9 cellular contexts compared by ENCODE assay signal in the genomic region with DNA sequence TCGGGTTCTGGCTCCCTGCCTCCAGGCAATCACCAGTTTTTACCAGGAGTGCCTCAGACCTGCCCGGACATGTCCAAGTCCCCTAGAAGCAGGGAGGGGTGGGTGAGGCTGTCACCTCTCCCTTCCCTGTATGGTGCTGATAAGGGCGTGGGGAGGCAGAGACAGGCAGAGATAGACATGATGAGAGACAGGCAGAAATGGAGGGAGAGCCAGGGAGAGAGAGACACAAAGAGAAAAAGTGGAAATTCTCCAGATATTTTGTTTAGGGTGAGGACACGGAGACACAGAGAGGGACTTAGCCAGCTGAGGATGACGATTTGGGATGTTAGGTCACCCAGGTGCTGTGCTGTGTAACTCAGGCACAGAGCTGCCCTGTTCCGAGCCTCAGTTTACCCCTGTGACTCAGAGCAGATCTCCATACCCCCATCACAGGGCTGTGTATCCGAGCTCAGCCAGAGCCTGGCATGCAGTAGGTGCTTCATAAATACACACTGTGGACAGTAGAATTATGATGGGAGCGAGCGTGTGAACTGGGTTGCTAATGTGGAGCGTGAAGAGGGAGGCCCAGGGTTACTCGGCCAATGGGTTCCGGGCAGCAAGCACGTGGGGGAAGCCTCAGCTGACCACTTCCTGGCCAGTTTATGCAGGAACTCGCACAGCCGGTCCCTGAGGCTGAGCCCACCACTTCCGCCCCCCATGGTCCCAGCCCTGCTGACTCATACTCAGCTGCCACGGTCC. TPM values are rescaled to one million over a fixed set of nuclear protein-coding genes. Genes with fewer than 3 reads are reported as not detected.
DNase-seq lines count a peak whose midpoint lies in the region; ATAC-seq, FAIRE-seq and TF ChIP-seq lines count a peak whose summit lies in the region.
"Had no signal": no experiment of that assay in that cellular context is flagged by ENCODE, and none has a peak within 500 bp of the region (broad histone marks: within the 10 kb centered on the region; RNA-seq: fewer than 3 reads in every experiment).

No MANE protein-coding gene starts in this region.

- intact Hi-C loops in CD4-positive, alpha-beta T cell (cut with DNase I, micrococcal nuclease) = no loop called here
- intact Hi-C loops in OCI-LY7 (cut with micrococcal nuclease; ENCODE audit: unreplicated experiment) = no loop called here

- no peak for FAIRE-seq in urothelium cell line (lab: Jason Lieb, UNC)

- H3K27me3 ChIP-seq in CD4-positive, alpha-beta T cell (ENCODE audit: control insufficient read depth, insufficient read depth, low read length) = no peaks in the 10 kb centered on the region
- H3K27me3 ChIP-seq in cardiac muscle cell (no peaks in the 10 kb centered on the region), parathyroid adenoma (ENCODE audit: control insufficient read depth, insufficient read depth, low read length) (no peaks in the 10 kb centered on the region)

- no TSS peak for BruUV-seq in OCI-LY7 (replicated peaks; lab: Mats Ljungman, UMichigan)

- H3K36me3 Mint-ChIP-seq in CD4-positive, alpha-beta T cell (ENCODE audit: low read depth) = no peaks in the 10 kb centered on the region
- no peaks in the 10 kb centered on the region for H3K36me3 Mint-ChIP-seq in activated naive CD4-positive, alpha-beta T cell treated with anti-CD3 and anti-CD28 coated beads, Interleukin-2, amount 50 U/mL, for 72 hours

- peak in 4 of 10 experiments; percentile 7 to 37 (median 24) for DNase-seq in CD4-positive, alpha-beta T cell
- peak; percentile 95 for DNase-seq in GM19240 (ENCODE audit: insufficient read length, low spot score)
- peak; percentile 79 for DNase-seq in OCI-LY7 (ENCODE audit: low spot score)
- peak in 1 of 2 donors; percentile 92 for DNase-seq in activated naive CD4-positive, alpha-beta T cell treated with anti-CD3 and anti-CD28 coated beads, Interleukin-2, amount 50 U/mL, for 72 hours (ENCODE audit: low spot score in 2 of 2)
- peak; percentile 85 to 99 for DNase-seq in cardiac muscle cell (ENCODE audit: low read depth in 1 of 2, low spot score in 1 of 2)
- DNase-seq in urothelium cell line (ENCODE audit: low spot score) = peak; percentile 89

- no peaks in the 10 kb centered on the region for H4K20me1 ChIP-seq in OCI-LY7 (ENCODE audit: insufficient read depth, low read length)

- H3K36me3 ChIP-seq in OCI-LY7 (ENCODE audit: insufficient read depth, low read length) (no peaks in the 10 kb centered on the region), cardiac muscle cell (no peaks in the 10 kb centered on the region), parathyroid adenoma (ENCODE audit: control insufficient read depth, insufficient read depth, low read length) (no peaks in the 10 kb centered on the region)

- H2AFZ ChIP-seq in OCI-LY7 (ENCODE audit: low read length) = peak overlapping the region; percentile 92
- H2AFZ ChIP-seq in parathyroid adenoma = peak overlapping the region; percentile 71

- POLR2A ChIA-PET in CD4-positive, alpha-beta T cell (lab: Charles Lee) = no interaction called here
- POLR2A ChIA-PET in OCI-LY7 (lab: Charles Lee) = no interaction called here

- ATAC-seq in CD4-positive, alpha-beta T cell (ENCODE audit: poor library complexity) = peak; percentile 37
- ATAC-seq in HG03442 (IDR thresholded peaks at IDR 0.05; ENCODE audit: unreplicated experiment) = peak; percentile 80
- peak; percentile 63 to 98 for ATAC-seq in activated naive CD4-positive, alpha-beta T cell treated with anti-CD3 and anti-CD28 coated beads, Interleukin-2, amount 50 U/mL, for 72 hours

- peaks cover 15% of the 10 kb centered on the region for H3K4me1 ChIP-seq in OCI-LY7 (ENCODE audit: insufficient read depth, low read length, poor library complexity, severe bottlenecking)
- H3K4me1 ChIP-seq in cardiac muscle cell (ENCODE audit: low read depth) = peaks cover 12% of the 10 kb centered on the region
- H3K4me1 ChIP-seq in parathyroid adenoma = peaks cover 14% of the 10 kb centered on the region

- no peaks in the 10 kb centered on the region for H3K9me3 ChIP-seq in CD4-positive, alpha-beta T cell (ENCODE audit: control insufficient read depth, low read length)
- H3K9me3 ChIP-seq in OCI-LY7 (ENCODE audit: low read length) (no peaks in the 10 kb centered on the region), cardiac muscle cell (ENCODE audit: low read depth) (no peaks in the 10 kb centered on the region), parathyroid adenoma (ENCODE audit: control insufficient read depth, low read length) (no peaks in the 10 kb centered on the region)

- H3K9ac ChIP-seq in parathyroid adenoma = no peak overlapping the region

- H3K9me2 ChIP-seq in OCI-LY7 (ENCODE audit: insufficient read depth, low read length) = no peaks in the 10 kb centered on the region

- peak overlapping the region; percentile 11 for H3K4me3 ChIP-seq in OCI-LY7 (ENCODE audit: low read depth, low read length, poor library complexity, severe bottlenecking)
- H3K4me3 ChIP-seq in cardiac muscle cell = no peak overlapping the region
- peak overlapping the region; percentile 49 for H3K4me3 ChIP-seq in parathyroid adenoma (ENCODE audit: low read depth, low read length)

- H3K79me2 ChIP-seq in OCI-LY7 (ENCODE audit: insufficient read depth, low read depth, low read length) (no peaks in the 10 kb centered on the region), parathyroid adenoma (no peaks in the 10 kb centered on the region)

- H3K27ac ChIP-seq in CD4-positive, alpha-beta T cell (ENCODE audit: low read depth, low read length) = no peak overlapping the region
- no peak overlapping the region for H3K27ac ChIP-seq in OCI-LY7 (ENCODE audit: low read depth, low read length, poor library complexity, severe bottlenecking)
- peak overlapping the region; percentile 83 for H3K27ac ChIP-seq in cardiac muscle cell
- peak overlapping the region; percentile 86 for H3K27ac ChIP-seq in parathyroid adenoma

- no peak overlapping the region for H3K27ac Mint-ChIP-seq in CD4-positive, alpha-beta T cell
- H3K27ac Mint-ChIP-seq in activated naive CD4-positive, alpha-beta T cell treated with anti-CD3 and anti-CD28 coated beads, Interleukin-2, amount 50 U/mL, for 72 hours = peak overlapping the region; percentile 41 to 91

- TF ChIP-seq CTCF in CD4-positive, alpha-beta T cell (IDR thresholded peaks at IDR 0.05) = no peak
- TF ChIP-seq CTCF in OCI-LY7 (conservative IDR thresholded peaks at IDR 0.05; ENCODE audit: low read length) = no peak
- no peak for TF ChIP-seq CTCF in cardiac muscle cell (IDR thresholded peaks at IDR 0.05; ENCODE audit: low read depth, low read length)
- TF ChIP-seq CTCF in parathyroid adenoma (IDR thresholded peaks at IDR 0.05) = no peak

- CTCF ChIA-PET in CD4-positive, alpha-beta T cell (lab: Charles Lee) = no interaction called here
- CTCF ChIA-PET in OCI-LY7 (lab: Charles Lee; ENCODE audit: unreplicated experiment) = no interaction called here

- H3K4me3 Mint-ChIP-seq in CD4-positive, alpha-beta T cell = no peak overlapping the region

- H3K4me1 Mint-ChIP-seq in CD4-positive, alpha-beta T cell (ENCODE audit: low read depth) = peaks cover 6% of the 10 kb centered on the region

- H3K4me2 ChIP-seq in OCI-LY7 (ENCODE audit: low read length) (peak overlapping the region; percentile 56), parathyroid adenoma (ENCODE audit: low read length) (peak overlapping the region; percentile 34)

- H3K27me3 Mint-ChIP-seq in CD4-positive, alpha-beta T cell = peaks cover 8% of the 10 kb centered on the region

- no peaks in the 10 kb centered on the region for H3K9me3 Mint-ChIP-seq in CD4-positive, alpha-beta T cell
- no peaks in the 10 kb centered on the region for H3K9me3 Mint-ChIP-seq in activated naive CD4-positive, alpha-beta T cell treated with anti-CD3 and anti-CD28 coated beads, Interleukin-2, amount 50 U/mL, for 72 hours

RNA-seq across cellular contexts. Expression of a gene that starts 11.9 kb away (rescaled TPM):
- total RNA-seq in CD4-positive, alpha-beta T cell = not detected
- total RNA-seq in OCI-LY7 (2014; rRNA removed; shearing (Covaris generic)) = 0.80 TPM in 1 of 2 replicates, not detected in the other
- not detected in 2 replicates for total RNA-seq in OCI-LY7 (2022)
- 1 to 10 TPM in 1 of 2 donors, under 1 TPM in 1; 0.29 to 1.4 TPM for total RNA-seq in activated naive CD4-positive, alpha-beta T cell treated with anti-CD3 and anti-CD28 coated beads, Interleukin-2, amount 50 U/mL, for 72 hours
- total RNA-seq in cardiac muscle cell = 2.9 and 10.0 TPM in 2 replicates
- polyA plus RNA-seq in cardiac muscle cell = 2.4 and 8.2 TPM in 2 replicates
- total RNA-seq: activated CD8-positive, alpha-beta memory T cell treated with anti-CD3 and anti-CD28 coated beads for 36 hours had no signal

RNA-seq across cellular contexts. Expression of a gene that starts 23.4 kb away (rescaled TPM):
- total RNA-seq in CD4-positive, alpha-beta T cell = under 1 TPM; 0.82 to 0.92 TPM
- 0.49 and 0.98 TPM in 2 replicates for total RNA-seq in OCI-LY7 (2014; rRNA removed; shearing (Covaris generic))
- total RNA-seq in OCI-LY7 (2022) (3.2 and 4.1 TPM in 2 replicates), cardiac muscle cell (0.04 TPM in 1 of 2 replicates, not detected in the other)
- not detected for total RNA-seq in activated naive CD4-positive, alpha-beta T cell treated with anti-CD3 and anti-CD28 coated beads, Interleukin-2, amount 50 U/mL, for 72 hours
- not detected in 2 replicates for polyA plus RNA-seq in cardiac muscle cell
- total RNA-seq: activated CD8-positive, alpha-beta memory T cell treated with anti-CD3 and anti-CD28 coated beads for 36 hours had no signal

RNA-seq across cellular contexts. Expression of a gene that starts 33.7 kb away (rescaled TPM):
- total RNA-seq in CD4-positive, alpha-beta T cell = 10 to 100 TPM; 24.4 to 25.9 TPM
- 15.2 and 18.9 TPM in 2 replicates for total RNA-seq in OCI-LY7 (2014; rRNA removed; shearing (Covaris generic))
- total RNA-seq in OCI-LY7 (2022) (44.1 and 54.5 TPM in 2 replicates), cardiac muscle cell (19.6 and 19.7 TPM in 2 replicates)
- total RNA-seq in activated naive CD4-positive, alpha-beta T cell treated with anti-CD3 and anti-CD28 coated beads, Interleukin-2, amount 50 U/mL, for 72 hours = 10 to 100 TPM; 38.3 to 47.2 TPM
- polyA plus RNA-seq in cardiac muscle cell = 12.9 and 14.0 TPM in 2 replicates

RNA-seq across cellular contexts. Expression of a gene that starts 45.1 kb away (rescaled TPM):
- total RNA-seq in CD4-positive, alpha-beta T cell = 10 to 100 TPM; 44.0 to 50.9 TPM
- 54.8 and 92.9 TPM in 2 replicates for total RNA-seq in OCI-LY7 (2014; rRNA removed; shearing (Covaris generic))
- total RNA-seq in OCI-LY7 (2022) (97.5 and 117 TPM in 2 replicates), cardiac muscle cell (154 and 180 TPM in 2 replicates)
- 100 to 1,000 TPM in 1 of 2 donors, 10 to 100 TPM in 1; 31.7 to 102 TPM for total RNA-seq in activated naive CD4-positive, alpha-beta T cell treated with anti-CD3 and anti-CD28 coated beads, Interleukin-2, amount 50 U/mL, for 72 hours
- 151 and 175 TPM in 2 replicates for polyA plus RNA-seq in cardiac muscle cell

RNA-seq across cellular contexts. Expression of a gene that starts 51.2 kb away (rescaled TPM):
- 10 to 100 TPM; 40.2 to 47.4 TPM for total RNA-seq in CD4-positive, alpha-beta T cell
- 451 and 482 TPM in 2 replicates for total RNA-seq in OCI-LY7 (2014; rRNA removed; shearing (Covaris generic))
- total RNA-seq in OCI-LY7 (2022) (232 and 252 TPM in 2 replicates), cardiac muscle cell (446 and 493 TPM in 2 replicates)
- 100 to 1,000 TPM; 280 to 379 TPM for total RNA-seq in activated naive CD4-positive, alpha-beta T cell treated with anti-CD3 and anti-CD28 coated beads, Interleukin-2, amount 50 U/mL, for 72 hours
- polyA plus RNA-seq in cardiac muscle cell = 418 and 422 TPM in 2 replicates

Comparison
In these comparisons a context has a peak if more than half of its experiments do, and no peak if none do; other contexts are left out.
1. H3K27ac ChIP-seq: peak in cardiac muscle cell (single experiment) and parathyroid adenoma (single experiment); none in CD4-positive, alpha-beta T cell (single experiment) and OCI-LY7 (single experiment).
2. Peak in every context shown above with its lines, with median percentiles within 50 percentile points of each other: ATAC-seq.